In genomic region chr18:47791461-47791860, GRCh38 we compare ENCODE assay signal across 8 cellular contexts.
"Had no signal": no experiment of that assay in that cellular context is flagged by ENCODE, and none has a peak within 500 bp of the region (broad histone marks: within the 10 kb centered on the region; RNA-seq: fewer than 3 reads in every experiment).

No MANE protein-coding gene starts in this region.

- H3K27ac Mint-ChIP-seq: HFFc6, IgD-negative memory B cell had no signal

- DNase-seq: GM23248, GOT3, H7, HFFc6 had no signal

- H3K4me1 ChIP-seq: HAP-1 had no signal

- H3K4me3 Mint-ChIP-seq: HFFc6, IgD-negative memory B cell had no signal

- H3K9me3 Mint-ChIP-seq: HFFc6 had no signal

- H3K27ac ChIP-seq: GM23248, HL-60 had no signal

- H3K9me3 ChIP-seq: HAP-1 had no signal

- H3K4me3 ChIP-seq: GM23248, HAP-1 had no signal

- H3K36me3 ChIP-seq: HAP-1 had no signal

- FAIRE-seq: HepG2 had no signal
